14 cellular contexts compared by ENCODE assay signal in genomic region chr17:7047566-7047965, GRCh38. TPM values are rescaled to one million over a fixed set of nuclear protein-coding genes. Genes with fewer than 3 reads are reported as not detected.
A peak's percentile ranks its signal among the peaks of the same experiment; 100 is the strongest.
DNase-seq lines count a peak whose midpoint lies in the region; ATAC-seq, FAIRE-seq and TF ChIP-seq lines count a peak whose summit lies in the region.
"Had no signal": no experiment of that assay in that cellular context is flagged by ENCODE, and none has a peak within 500 bp of the region (broad histone marks: within the 10 kb centered on the region; RNA-seq: fewer than 3 reads in every experiment).

No MANE protein-coding gene starts in this region.

- H3K4me3 ChIP-seq in HepG2 (replicated peaks in 1 of 3; ENCODE audit: insufficient read depth in 1 of 3, low read depth in 2 of 3, low read length in 3 of 3) (peak overlapping the region in 1 of 3 experiments; percentile 79; a peak in 1 of 6 replicates), right lobe of liver (no peak overlapping the region), thyroid gland (replicated peaks in 1 of 3) (no peak overlapping the region), ascending aorta (no peak overlapping the region)

- in situ Hi-C loops in HepG2 (cut with HindIII; ENCODE audit: extremely low pct_ligation_motif_present, low pct_unique_long_range_greater_than_20kb) = loop anchor here (10.0 kb wide), 1 partner anchor 237 kb away; the partner anchor contains the start of gene SLC2A4

- no peaks in the 10 kb centered on the region for H3K9me3 ChIP-seq in HepG2 (ENCODE audit: low read length)
- no peaks in the 10 kb centered on the region for H3K9me3 ChIP-seq in right lobe of liver
- H3K9me3 ChIP-seq in thyroid gland = no peaks in the 10 kb centered on the region
- H3K9me3 ChIP-seq in ascending aorta = no peaks in the 10 kb centered on the region

- POLR2A ChIA-PET in HepG2 (lab: Yijun Ruan, JAX) = interaction anchor here (1.2 to 4.6 kb wide), 7 partner anchors 11 to 172 kb away, joined by 3 to 71 read pairs (median 15); partner anchors contain the start of genes ACADVL, ASGR1, ASGR2 and DLG4

- H3K4me1 Mint-ChIP-seq in T-helper 1 cell treated with Interleukin-12 subunit alpha and Interleukin-12 subunit beta and Interleukin-4 antibody, amounts not matched to agents 30 μg/mL and 1 μg/mL, for 36 hours (ENCODE audit: low read depth) = peaks cover 19% of the 10 kb centered on the region
- H3K4me1 Mint-ChIP-seq in immature natural killer cell = peaks cover 25 to 27% of the 10 kb centered on the region in 2 donors

- no peak overlapping the region for H2AFZ ChIP-seq in HepG2 (ENCODE audit: low read length)

- no peak for TF ChIP-seq RAD21 in HepG2 (CRISPR knock-in tag; IDR thresholded peaks at IDR 0.05)

- H3K79me2 ChIP-seq in HepG2 (ENCODE audit: insufficient read depth, low read length) = no peaks in the 10 kb centered on the region

- H3K27me3 ChIP-seq in HepG2 (ENCODE audit: control insufficient read depth in 1 of 2, insufficient read depth in 2 of 2, low read length in 2 of 2) = no peaks in the 10 kb centered on the region; a peak in 1 of 5 replicates
- H3K27me3 ChIP-seq in right lobe of liver = no peaks in the 10 kb centered on the region
- no peaks in the 10 kb centered on the region for H3K27me3 ChIP-seq in thyroid gland
- H3K27me3 ChIP-seq in ascending aorta = peaks cover 5% of the 10 kb centered on the region

- TF ChIP-seq POLR2A in HepG2 (IDR thresholded peaks at IDR 0.05; ENCODE audit: insufficient read depth in 1 of 2, low read depth in 2 of 2, low read length in 2 of 2) = no peak
- no peak for TF ChIP-seq POLR2A in right lobe of liver (IDR thresholded peaks at IDR 0.05)
- no peak for TF ChIP-seq POLR2A in thyroid gland (IDR thresholded peaks at IDR 0.05)

- 77% methylated on average over 6 of the region's 6 CpGs for WGBS in HepG2 (ENCODE audit: low lambda C conversion rate)
- WGBS in right lobe of liver (ENCODE audit: insufficient coverage, low coverage, low lambda C conversion rate, missing lambda C conversion rate) = 78% methylated on average over 6 of the region's 6 CpGs
- WGBS in thyroid gland, 2 donors = 85 to 88% methylated on average over 6 of the region's 6 CpGs

- TF ChIP-seq EP300 in HepG2 (IDR thresholded peaks at IDR 0.05; ENCODE audit: low read depth in 2 of 2, low read length in 2 of 2) (no peak), HepG2 (CRISPR knock-in tag; IDR thresholded peaks at IDR 0.05; ENCODE audit: borderline replicate concordance) (no peak)

- H3K4me1 ChIP-seq in HepG2 (ENCODE audit: insufficient read depth, low read length) (peaks cover 70% of the 10 kb centered on the region), right lobe of liver (peaks cover 0 to 43% (median 21%) of the 10 kb centered on the region in 4 donors), thyroid gland (peaks cover 14 to 31% of the 10 kb centered on the region in 2 donors), ascending aorta (peaks cover 11 to 17% of the 10 kb centered on the region in 2 donors)

- peak overlapping the region; percentile 29 for H3K4me3 Mint-ChIP-seq in T-helper 1 cell treated with Interleukin-12 subunit alpha and Interleukin-12 subunit beta and Interleukin-4 antibody, amounts not matched to agents 30 μg/mL and 1 μg/mL, for 36 hours
- peak overlapping the region in 3 of 5 donors; percentile 84 to 92 (median 86) for H3K4me3 Mint-ChIP-seq in immature natural killer cell

- H3K36me3 Mint-ChIP-seq in T-helper 1 cell treated with Interleukin-12 subunit alpha and Interleukin-12 subunit beta and Interleukin-4 antibody, amounts not matched to agents 30 μg/mL and 1 μg/mL, for 36 hours (ENCODE audit: low read depth) = no peaks in the 10 kb centered on the region
- H3K36me3 Mint-ChIP-seq in immature natural killer cell = no peaks in the 10 kb centered on the region

- TF ChIP-seq CTCF in HepG2 (CRISPR knock-in tag; IDR thresholded peaks at IDR 0.05) (no peak), right lobe of liver (IDR thresholded peaks at IDR 0.05) (no peak), thyroid gland (IDR thresholded peaks at IDR 0.05) (no peak), ascending aorta (IDR thresholded peaks at IDR 0.05) (no peak)

- peak overlapping the region; percentile 63; the same call in 1 of the 2 replicates for H3K9ac ChIP-seq in HepG2 (ENCODE audit: insufficient read depth, low read depth, low read length)
- H3K9ac ChIP-seq: KMS-11 had no signal

- H3K4me2 ChIP-seq in HepG2 (ENCODE audit: low read depth, low read length) = peak overlapping the region; percentile 94

- no peak for FAIRE-seq in HepG2 (lab: Jason Lieb, UNC)

- H3K27me3 Mint-ChIP-seq in T-helper 1 cell treated with Interleukin-12 subunit alpha and Interleukin-12 subunit beta and Interleukin-4 antibody, amounts not matched to agents 30 μg/mL and 1 μg/mL, for 36 hours (ENCODE audit: low read depth) = peaks cover 19% of the 10 kb centered on the region
- peaks cover 0 to 8% (median 4%) of the 10 kb centered on the region in 3 donors for H3K27me3 Mint-ChIP-seq in immature natural killer cell (ENCODE audit: low read depth in 3 of 3)

- ATAC-seq in HepG2 (no peak), right lobe of liver (no peak), GM21529 (IDR thresholded peaks at IDR 0.05; ENCODE audit: unreplicated experiment) (no peak), GM21447 (IDR thresholded peaks at IDR 0.05; ENCODE audit: unreplicated experiment) (no peak)
- ATAC-seq: Panc1 had no signal

- H4K20me1 ChIP-seq in HepG2 (ENCODE audit: insufficient read depth, low read length) = no peaks in the 10 kb centered on the region

- no peak overlapping the region for H3K27ac Mint-ChIP-seq in T-helper 1 cell treated with Interleukin-12 subunit alpha and Interleukin-12 subunit beta and Interleukin-4 antibody, amounts not matched to agents 30 μg/mL and 1 μg/mL, for 36 hours
- H3K27ac Mint-ChIP-seq in immature natural killer cell = peak overlapping the region in 1 of 6 donors; percentile 57

- TSS peak; percentile 94 for BruUV-seq in HepG2 (replicated peaks; lab: Mats Ljungman, UMichigan)

- intact Hi-C loops in HepG2 (cut with micrococcal nuclease; ENCODE audit: unreplicated experiment) = loop anchor here (2.0 to 5.0 kb wide), 2 partner anchors 131 to 305 kb away; partner anchors contain the start of genes ASGR1 and KCTD11
- intact Hi-C loops in right lobe of liver (cut with DNase I) = no loop called here
- intact Hi-C loops in thyroid gland (cut with DNase I) = no loop called here
- intact Hi-C loops in ascending aorta (cut with DNase I) = loop anchor here (5.0 kb wide), 1 partner anchor 250 kb away; no protein-coding TSS in a partner anchor

- DNase-seq in HepG2 (ENCODE audit: low spot score) (no peak), right lobe of liver (no peak), immature natural killer cell (no peak), thyroid gland (no peak), ascending aorta (ENCODE audit: low spot score in 2 of 2) (no peak)
- DNase-seq: mesenchymal stem cell, NCI-H1694 treated with DMSO at 0.1 percent for 48 hours had no signal

- H3K36me3 ChIP-seq in HepG2 (replicated peaks in 1 of 2; ENCODE audit: control insufficient read depth in 1 of 2, insufficient read depth in 2 of 2, low read length in 2 of 2) = no peaks in the 10 kb centered on the region
- no peaks in the 10 kb centered on the region for H3K36me3 ChIP-seq in right lobe of liver
- H3K36me3 ChIP-seq in thyroid gland = no peaks in the 10 kb centered on the region
- H3K36me3 ChIP-seq in ascending aorta = no peaks in the 10 kb centered on the region

- H3K27ac ChIP-seq in HepG2 (ENCODE audit: extremely low read length, insufficient read depth, low read length) = peak overlapping the region; percentile 73
- H3K27ac ChIP-seq in right lobe of liver = no peak overlapping the region
- H3K27ac ChIP-seq in thyroid gland = peak overlapping the region; percentile 76 to 96 (median 90)
- H3K27ac ChIP-seq in ascending aorta = no peak overlapping the region
- H3K27ac ChIP-seq: KMS-11 had no signal

- CTCF ChIA-PET in HepG2 (lab: Yijun Ruan, JAX; ENCODE audit: low intra/inter-chr PET ratio, low total read pairs) = no interaction called here

- no peaks in the 10 kb centered on the region for H3K9me3 Mint-ChIP-seq in T-helper 1 cell treated with Interleukin-12 subunit alpha and Interleukin-12 subunit beta and Interleukin-4 antibody, amounts not matched to agents 30 μg/mL and 1 μg/mL, for 36 hours
- no peaks in the 10 kb centered on the region for H3K9me3 Mint-ChIP-seq in immature natural killer cell
- H3K9me3 Mint-ChIP-seq: dendritic cell treated with granulocyte-macrophage colony-stimulating factor and Interleukin-4, amounts not matched to agents 40 ng/mL and 50 ng/mL, for 4 days had no signal

RNA-seq across cellular contexts. Expression of gene SLC16A11, which starts 3.7 kb away (rescaled TPM):
- total RNA-seq in HepG2 (2016; rRNA removed; fragmentation: Illumina TruSeq; extraction: Trizol) = not detected in 2 replicates
- not detected in 2 replicates for total RNA-seq in HepG2 (2016; cell fraction: cytosol; rRNA removed; fragmentation: Illumina TruSeq; extraction: Trizol; ENCODE audit: low read depth)
- not detected in 2 replicates for total RNA-seq in HepG2 (2016; cell fraction: insoluble cytoplasmic fraction; rRNA removed; fragmentation: Illumina TruSeq; extraction: Trizol)
- total RNA-seq in HepG2 (2016; cell fraction: membrane; rRNA removed; fragmentation: Illumina TruSeq; extraction: Trizol) = not detected in 2 replicates
- total RNA-seq in HepG2 (2016; cell fraction: nucleus; rRNA removed; fragmentation: Illumina TruSeq; extraction: Trizol) = not detected in 2 replicates
- not detected in 2 replicates for polyA plus RNA-seq in HepG2 (2011; rRNA removed)
- polyA plus RNA-seq in HepG2 (2011; cell fraction: cytosol; rRNA removed) = not detected in 2 replicates
- polyA plus RNA-seq in HepG2 (2011; cell fraction: nucleus; rRNA removed) = not detected in 2 replicates
- 0.27 and 0.29 TPM in 2 replicates for polyA plus RNA-seq in HepG2 (2012)
- not detected in 2 replicates for polyA plus RNA-seq in HepG2 (2016; cell fraction: cytosol; fragmentation: Illumina TruSeq; extraction: Trizol; ENCODE audit: low read depth)
- not detected in 2 replicates for polyA plus RNA-seq in HepG2 (2016; cell fraction: insoluble cytoplasmic fraction; fragmentation: Illumina TruSeq; extraction: Trizol; ENCODE audit: low read depth)
- not detected in 2 replicates for polyA plus RNA-seq in HepG2 (2016; cell fraction: membrane; fragmentation: Illumina TruSeq; extraction: Trizol; ENCODE audit: low read depth)
- not detected in 2 replicates for polyA plus RNA-seq in HepG2 (2016; cell fraction: nucleus; fragmentation: Illumina TruSeq; extraction: Trizol; ENCODE audit: insufficient read depth, low read depth)
- not detected in 2 replicates for polyA minus RNA-seq in HepG2 (2011; rRNA and poly(A)+ RNA removed; ENCODE audit: low replicate concordance)
- polyA minus RNA-seq in HepG2 (2011; cell fraction: cytosol; rRNA and poly(A)+ RNA removed) = not detected in 2 replicates
- polyA minus RNA-seq in HepG2 (2011; cell fraction: nucleus; rRNA and poly(A)+ RNA removed) = not detected in 2 replicates
- total RNA-seq in right lobe of liver = 10 to 100 TPM in 1 of 6 experiments, 1 to 10 TPM in 4, under 1 TPM in 1; 0.84 to 10.2 (median 2.4) TPM
- 1 to 10 TPM; 1.2 to 3.9 (median 3.1) TPM for polyA plus RNA-seq in immature natural killer cell
- total RNA-seq in thyroid gland = 10 to 100 TPM in 3 of 4 donors, 1 to 10 TPM in 1; 5.4 to 43.9 (median 18.8) TPM
- not detected for total RNA-seq in ascending aorta
- total RNA-seq: Daoy had no signal

RNA-seq across cellular contexts. Expression of gene SLC16A13, which starts 11.8 kb away (rescaled TPM):
- total RNA-seq in HepG2 (2016; rRNA removed; fragmentation: Illumina TruSeq; extraction: Trizol) (1.9 and 3.0 TPM in 2 replicates), right lobe of liver (10 to 100 TPM; 14.7 to 66.4 (median 39.5) TPM), thyroid gland (1 to 10 TPM; 1.2 to 6.7 (median 4.1) TPM), ascending aorta (1.5 TPM)
- 0.51 and 0.71 TPM in 2 replicates for total RNA-seq in HepG2 (2016; cell fraction: cytosol; rRNA removed; fragmentation: Illumina TruSeq; extraction: Trizol; ENCODE audit: low read depth)
- total RNA-seq in HepG2 (2016; cell fraction: insoluble cytoplasmic fraction; rRNA removed; fragmentation: Illumina TruSeq; extraction: Trizol) = 1.8 and 3.1 TPM in 2 replicates
- 1.5 and 1.6 TPM in 2 replicates for total RNA-seq in HepG2 (2016; cell fraction: membrane; rRNA removed; fragmentation: Illumina TruSeq; extraction: Trizol)
- 5.5 and 6.1 TPM in 2 replicates for total RNA-seq in HepG2 (2016; cell fraction: nucleus; rRNA removed; fragmentation: Illumina TruSeq; extraction: Trizol)
- polyA plus RNA-seq in HepG2 (2011; rRNA removed) (2.2 and 3.4 TPM in 2 replicates), immature natural killer cell (1 to 10 TPM in 2 of 3 donors, under 1 TPM in 1; 0.49 to 2.6 (median 2.1) TPM)
- polyA plus RNA-seq in HepG2 (2011; cell fraction: cytosol; rRNA removed) = 2.1 and 2.2 TPM in 2 replicates
- polyA plus RNA-seq in HepG2 (2011; cell fraction: nucleus; rRNA removed) = 6.8 and 9.2 TPM in 2 replicates
- polyA plus RNA-seq in HepG2 (2012) = 5.4 and 8.2 TPM in 2 replicates
- 0.70 and 1.4 TPM in 2 replicates for polyA plus RNA-seq in HepG2 (2016; cell fraction: cytosol; fragmentation: Illumina TruSeq; extraction: Trizol; ENCODE audit: low read depth)
- polyA plus RNA-seq in HepG2 (2016; cell fraction: insoluble cytoplasmic fraction; fragmentation: Illumina TruSeq; extraction: Trizol; ENCODE audit: low read depth) = 5.9 and 6.3 TPM in 2 replicates
- polyA plus RNA-seq in HepG2 (2016; cell fraction: membrane; fragmentation: Illumina TruSeq; extraction: Trizol; ENCODE audit: low read depth) = 1.7 TPM in 2 replicates
- 15.2 and 15.6 TPM in 2 replicates for polyA plus RNA-seq in HepG2 (2016; cell fraction: nucleus; fragmentation: Illumina TruSeq; extraction: Trizol; ENCODE audit: insufficient read depth, low read depth)
- 4.8 and 7.6 TPM in 2 replicates for polyA minus RNA-seq in HepG2 (2011; rRNA and poly(A)+ RNA removed; ENCODE audit: low replicate concordance)
- polyA minus RNA-seq in HepG2 (2011; cell fraction: cytosol; rRNA and poly(A)+ RNA removed) = 2.9 and 4.4 TPM in 2 replicates
- 3.1 and 5.2 TPM in 2 replicates for polyA minus RNA-seq in HepG2 (2011; cell fraction: nucleus; rRNA and poly(A)+ RNA removed)

RNA-seq across cellular contexts. Expression of gene BCL6B, which starts 24.7 kb away (rescaled TPM):
- not detected in 2 replicates for total RNA-seq in HepG2 (2016; rRNA removed; fragmentation: Illumina TruSeq; extraction: Trizol)
- total RNA-seq in HepG2 (2016; cell fraction: cytosol; rRNA removed; fragmentation: Illumina TruSeq; extraction: Trizol; ENCODE audit: low read depth) = not detected in 2 replicates
- not detected in 2 replicates for total RNA-seq in HepG2 (2016; cell fraction: insoluble cytoplasmic fraction; rRNA removed; fragmentation: Illumina TruSeq; extraction: Trizol)
- not detected in 2 replicates for total RNA-seq in HepG2 (2016; cell fraction: membrane; rRNA removed; fragmentation: Illumina TruSeq; extraction: Trizol)
- not detected in 2 replicates for total RNA-seq in HepG2 (2016; cell fraction: nucleus; rRNA removed; fragmentation: Illumina TruSeq; extraction: Trizol)
- polyA plus RNA-seq in HepG2 (2011; rRNA removed) = not detected in 2 replicates
- not detected in 2 replicates for polyA plus RNA-seq in HepG2 (2011; cell fraction: cytosol; rRNA removed)
- polyA plus RNA-seq in HepG2 (2011; cell fraction: nucleus; rRNA removed) = not detected in 2 replicates
- polyA plus RNA-seq in HepG2 (2012) = not detected in 2 replicates
- polyA plus RNA-seq in HepG2 (2016; cell fraction: cytosol; fragmentation: Illumina TruSeq; extraction: Trizol; ENCODE audit: low read depth) = not detected in 2 replicates
- polyA plus RNA-seq in HepG2 (2016; cell fraction: insoluble cytoplasmic fraction; fragmentation: Illumina TruSeq; extraction: Trizol; ENCODE audit: low read depth) = not detected in 2 replicates
- polyA plus RNA-seq in HepG2 (2016; cell fraction: membrane; fragmentation: Illumina TruSeq; extraction: Trizol; ENCODE audit: low read depth) = not detected in 2 replicates
- not detected in 2 replicates for polyA plus RNA-seq in HepG2 (2016; cell fraction: nucleus; fragmentation: Illumina TruSeq; extraction: Trizol; ENCODE audit: insufficient read depth, low read depth)
- polyA minus RNA-seq in HepG2 (2011; rRNA and poly(A)+ RNA removed; ENCODE audit: low replicate concordance) = not detected in 2 replicates
- not detected in 2 replicates for polyA minus RNA-seq in HepG2 (2011; cell fraction: cytosol; rRNA and poly(A)+ RNA removed)
- not detected in 2 replicates for polyA minus RNA-seq in HepG2 (2011; cell fraction: nucleus; rRNA and poly(A)+ RNA removed)
- total RNA-seq in right lobe of liver = 1 to 10 TPM in 5 of 6 experiments, under 1 TPM in 1; 0.71 to 3.5 (median 1.5) TPM
- under 1 TPM in 1 of 3 donors, not detected in 2; 0.10 TPM for polyA plus RNA-seq in immature natural killer cell
- total RNA-seq in thyroid gland = 10 to 100 TPM in 2 of 4 donors, 1 to 10 TPM in 2; 3.1 to 18.9 (median 7.6) TPM
- 16.4 TPM for total RNA-seq in ascending aorta
- total RNA-seq: Daoy had no signal

RNA-seq across cellular contexts. Expression of gene CLEC10A, which starts 32.5 kb away (rescaled TPM):
- not detected in 2 replicates for total RNA-seq in HepG2 (2016; rRNA removed; fragmentation: Illumina TruSeq; extraction: Trizol)
- total RNA-seq in HepG2 (2016; cell fraction: cytosol; rRNA removed; fragmentation: Illumina TruSeq; extraction: Trizol; ENCODE audit: low read depth) = not detected in 2 replicates
- total RNA-seq in HepG2 (2016; cell fraction: insoluble cytoplasmic fraction; rRNA removed; fragmentation: Illumina TruSeq; extraction: Trizol) = 0.06 TPM in 1 of 2 replicates, not detected in the other
- not detected in 2 replicates for total RNA-seq in HepG2 (2016; cell fraction: membrane; rRNA removed; fragmentation: Illumina TruSeq; extraction: Trizol)
- 0.19 TPM in 1 of 2 replicates, not detected in the other for total RNA-seq in HepG2 (2016; cell fraction: nucleus; rRNA removed; fragmentation: Illumina TruSeq; extraction: Trizol)
- 0.33 and 0.65 TPM in 2 replicates for polyA plus RNA-seq in HepG2 (2011; rRNA removed)
- 0.08 and 0.14 TPM in 2 replicates for polyA plus RNA-seq in HepG2 (2011; cell fraction: cytosol; rRNA removed)
- polyA plus RNA-seq in HepG2 (2011; cell fraction: nucleus; rRNA removed) = 1.3 and 2.4 TPM in 2 replicates
- polyA plus RNA-seq in HepG2 (2012) = 0.35 and 0.48 TPM in 2 replicates
- polyA plus RNA-seq in HepG2 (2016; cell fraction: cytosol; fragmentation: Illumina TruSeq; extraction: Trizol; ENCODE audit: low read depth) = not detected in 2 replicates
- polyA plus RNA-seq in HepG2 (2016; cell fraction: insoluble cytoplasmic fraction; fragmentation: Illumina TruSeq; extraction: Trizol; ENCODE audit: low read depth) = not detected in 2 replicates
- not detected in 2 replicates for polyA plus RNA-seq in HepG2 (2016; cell fraction: membrane; fragmentation: Illumina TruSeq; extraction: Trizol; ENCODE audit: low read depth)
- polyA plus RNA-seq in HepG2 (2016; cell fraction: nucleus; fragmentation: Illumina TruSeq; extraction: Trizol; ENCODE audit: insufficient read depth, low read depth) = 0.68 and 0.90 TPM in 2 replicates
- polyA minus RNA-seq in HepG2 (2011; rRNA and poly(A)+ RNA removed; ENCODE audit: low replicate concordance) = 0.18 TPM in 1 of 2 replicates, not detected in the other
- not detected in 2 replicates for polyA minus RNA-seq in HepG2 (2011; cell fraction: cytosol; rRNA and poly(A)+ RNA removed)
- polyA minus RNA-seq in HepG2 (2011; cell fraction: nucleus; rRNA and poly(A)+ RNA removed) = 0.64 and 1.2 TPM in 2 replicates
- 1 to 10 TPM in 4 of 6 experiments, under 1 TPM in 2; 0.77 to 2.6 (median 1.5) TPM for total RNA-seq in right lobe of liver
- polyA plus RNA-seq in immature natural killer cell = 10 to 100 TPM in 2 of 3 donors, under 1 TPM in 1; 0.72 to 13.5 (median 11.7) TPM
- 1 to 10 TPM in 3 of 4 donors, under 1 TPM in 1; 0.59 to 3.9 (median 2.1) TPM for total RNA-seq in thyroid gland
- 29.8 TPM for total RNA-seq in ascending aorta
- total RNA-seq: Daoy had no signal

RNA-seq across cellular contexts. Expression of gene RNASEK, which starts 35.1 kb away (rescaled TPM):
- total RNA-seq in HepG2 (2016; rRNA removed; fragmentation: Illumina TruSeq; extraction: Trizol) = 41.5 and 57.2 TPM in 2 replicates
- total RNA-seq in HepG2 (2016; cell fraction: cytosol; rRNA removed; fragmentation: Illumina TruSeq; extraction: Trizol; ENCODE audit: low read depth) = 41.7 and 49.8 TPM in 2 replicates
- 33.3 and 56.0 TPM in 2 replicates for total RNA-seq in HepG2 (2016; cell fraction: insoluble cytoplasmic fraction; rRNA removed; fragmentation: Illumina TruSeq; extraction: Trizol)
- 52.1 and 66.6 TPM in 2 replicates for total RNA-seq in HepG2 (2016; cell fraction: membrane; rRNA removed; fragmentation: Illumina TruSeq; extraction: Trizol)
- 29.6 and 42.0 TPM in 2 replicates for total RNA-seq in HepG2 (2016; cell fraction: nucleus; rRNA removed; fragmentation: Illumina TruSeq; extraction: Trizol)
- polyA plus RNA-seq in HepG2 (2011; rRNA removed) = 113 and 121 TPM in 2 replicates
- 136 and 149 TPM in 2 replicates for polyA plus RNA-seq in HepG2 (2011; cell fraction: cytosol; rRNA removed)
- polyA plus RNA-seq in HepG2 (2011; cell fraction: nucleus; rRNA removed) = 49.9 and 54.4 TPM in 2 replicates
- polyA plus RNA-seq in HepG2 (2012) = 189 and 246 TPM in 2 replicates
- 191 and 227 TPM in 2 replicates for polyA plus RNA-seq in HepG2 (2016; cell fraction: cytosol; fragmentation: Illumina TruSeq; extraction: Trizol; ENCODE audit: low read depth)
- 118 and 137 TPM in 2 replicates for polyA plus RNA-seq in HepG2 (2016; cell fraction: insoluble cytoplasmic fraction; fragmentation: Illumina TruSeq; extraction: Trizol; ENCODE audit: low read depth)
- 209 and 217 TPM in 2 replicates for polyA plus RNA-seq in HepG2 (2016; cell fraction: membrane; fragmentation: Illumina TruSeq; extraction: Trizol; ENCODE audit: low read depth)
- polyA plus RNA-seq in HepG2 (2016; cell fraction: nucleus; fragmentation: Illumina TruSeq; extraction: Trizol; ENCODE audit: insufficient read depth, low read depth) = 191 and 216 TPM in 2 replicates
- polyA minus RNA-seq in HepG2 (2011; rRNA and poly(A)+ RNA removed; ENCODE audit: low replicate concordance) = 81.4 and 128 TPM in 2 replicates
- polyA minus RNA-seq in HepG2 (2011; cell fraction: cytosol; rRNA and poly(A)+ RNA removed) = 63.8 and 65.2 TPM in 2 replicates
- polyA minus RNA-seq in HepG2 (2011; cell fraction: nucleus; rRNA and poly(A)+ RNA removed) = 32.3 and 33.3 TPM in 2 replicates
- 100 to 1,000 TPM in 3 of 6 experiments, 10 to 100 TPM in 3; 72.5 to 141 (median 108) TPM for total RNA-seq in right lobe of liver
- 100 to 1,000 TPM; 449 to 922 (median 670) TPM for polyA plus RNA-seq in immature natural killer cell
- 100 to 1,000 TPM; 134 to 297 (median 200) TPM for total RNA-seq in thyroid gland
- 156 TPM for total RNA-seq in ascending aorta

Comparison
In these comparisons a context has a peak if more than half of its experiments do, and no peak if none do; other contexts are left out.
1. H3K27ac ChIP-seq: peak in HepG2 (single experiment) and thyroid gland (3 of 3); none in right lobe of liver (0 of 3) and ascending aorta (0 of 2).
2. intact Hi-C loops: an anchor here in HepG2 (2.0 to 5.0 kb wide) and ascending aorta (5.0 kb wide); none called in right lobe of liver and thyroid gland.